1 cellular context compared by ENCODE assay signal in genomic region chr9:126157409-126157808, GRCh38.
TF ChIP-seq lines count a peak whose summit lies in the region.

No MANE protein-coding gene starts in this region.

TF ChIP-seq in GM23338, 12 proteins besides CTCF, POLR2A, EP300 and RAD21 (continued from another document):
- TF ChIP-seq ZNF462 (CRISPR knock-in tag; IDR thresholded peaks at IDR 0.05), result no peak
